10 cellular contexts compared by ENCODE assay signal in the genomic region with DNA sequence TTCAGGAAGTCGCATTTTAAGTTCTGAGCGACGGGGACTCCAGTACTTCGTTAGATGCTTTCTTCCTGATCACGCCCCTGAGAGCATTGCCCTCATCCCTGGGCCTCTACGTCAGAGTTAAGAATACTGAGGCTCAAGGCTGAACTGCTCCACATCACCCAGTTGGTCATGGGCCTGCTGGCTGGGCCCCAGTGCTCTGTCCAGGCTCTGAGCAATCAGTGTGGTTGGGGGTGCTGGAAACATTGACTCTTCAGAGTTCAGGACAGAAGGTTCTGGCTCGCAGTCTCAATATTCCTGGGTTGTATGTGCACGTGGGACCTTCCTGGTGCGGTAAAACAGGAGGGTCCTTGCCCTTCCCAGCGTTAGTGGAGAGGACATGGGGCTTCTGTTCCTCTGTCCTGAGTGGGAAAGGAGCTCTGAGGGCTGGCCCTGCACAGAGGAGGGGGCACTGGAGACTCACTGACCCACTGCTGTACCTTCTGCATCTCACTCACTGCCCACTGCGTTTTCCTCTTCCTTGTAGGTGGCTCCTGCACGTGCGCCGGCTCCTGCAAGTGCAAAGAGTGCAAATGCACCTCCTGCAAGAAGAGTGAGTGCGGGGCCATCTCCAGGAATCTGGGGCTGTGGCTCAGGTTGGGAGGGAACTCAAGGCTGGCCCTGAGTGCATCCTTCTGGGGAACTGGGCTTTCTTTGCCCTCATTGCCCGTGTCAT. TPM values are rescaled to one million over a fixed set of nuclear protein-coding genes. Genes with fewer than 3 reads are reported as not detected.
DNase-seq lines count a peak whose midpoint lies in the region; TF ChIP-seq lines count a peak whose summit lies in the region.
"Had no signal": no experiment of that assay in that cellular context is flagged by ENCODE, and none has a peak within 500 bp of the region (broad histone marks: within the 10 kb centered on the region; RNA-seq: fewer than 3 reads in every experiment).

No MANE protein-coding gene starts in this region.

- H2AFZ ChIP-seq in hepatocyte = no peak overlapping the region

- peak overlapping the region; percentile 88 to 98 (median 97) for H3K9ac ChIP-seq in skeletal muscle tissue (ENCODE audit: low read depth in 1 of 3, low read length in 3 of 3)

- peak overlapping the region; percentile 34 for H3K27ac ChIP-seq in hepatocyte
- H3K27ac ChIP-seq in skeletal muscle tissue (ENCODE audit: low read depth, low read length) = peak overlapping the region; percentile 90

- no peaks in the 10 kb centered on the region for H3K9me3 ChIP-seq in hepatocyte (ENCODE audit: low read depth)
- no peaks in the 10 kb centered on the region for H3K9me3 ChIP-seq in skeletal muscle tissue (ENCODE audit: control insufficient read depth in 3 of 3, low read length in 3 of 3)

- H3K9me2 ChIP-seq in hepatocyte (replicated peaks; ENCODE audit: insufficient read depth) = no peaks in the 10 kb centered on the region

- no peaks in the 10 kb centered on the region for H4K20me1 ChIP-seq in hepatocyte (ENCODE audit: insufficient read depth, poor library complexity, severe bottlenecking)

- H3K27me3 ChIP-seq in hepatocyte (peaks cover 49% of the 10 kb centered on the region), skeletal muscle tissue (ENCODE audit: control insufficient read depth in 3 of 3, insufficient read depth in 3 of 3, low read length in 3 of 3) (no peaks in the 10 kb centered on the region)

- no peak overlapping the region for H3K4me3 ChIP-seq in hepatocyte
- peak overlapping the region; percentile 88 to 95 (median 90) for H3K4me3 ChIP-seq in skeletal muscle tissue (ENCODE audit: low read length in 3 of 3)

- H3K9me3 Mint-ChIP-seq in activated CD4-positive, alpha-beta T cell treated with anti-CD3 and anti-CD28 coated beads, Interleukin-2, amount 10 ng/mL, durations not matched to agents 24 days and 14 days = no peaks in the 10 kb centered on the region
- H3K9me3 Mint-ChIP-seq in activated naive CD8-positive, alpha-beta T cell (ENCODE audit: low read depth) = no peaks in the 10 kb centered on the region

- H3K27me3 Mint-ChIP-seq in activated CD4-positive, alpha-beta T cell treated with anti-CD3 and anti-CD28 coated beads, Interleukin-2, amount 10 ng/mL, durations not matched to agents 24 days and 14 days = peaks cover 15% of the 10 kb centered on the region
- peaks cover 5% of the 10 kb centered on the region for H3K27me3 Mint-ChIP-seq in activated naive CD8-positive, alpha-beta T cell

- intact Hi-C loops in activated CD4-positive, alpha-beta T cell treated with anti-CD3 and anti-CD28 coated beads, Interleukin-2, amount 10 ng/mL, durations not matched to agents 24 days and 14 days (cut with micrococcal nuclease) = loop anchor here (1.0 kb wide), 2 partner anchors 9 to 18 kb away; a partner anchor contains a TSS

- peak overlapping the region; percentile 97 for H3K4me2 ChIP-seq in hepatocyte

- TF ChIP-seq CTCF in hepatocyte (IDR thresholded peaks at IDR 0.05; ENCODE audit: poor library complexity) = no peak

- H3K4me1 ChIP-seq in hepatocyte (ENCODE audit: insufficient read depth) (peaks cover 4% of the 10 kb centered on the region), skeletal muscle tissue (ENCODE audit: control insufficient read depth in 3 of 3, insufficient read depth in 3 of 3, low read length in 3 of 3) (peaks cover 27 to 42% (median 38%) of the 10 kb centered on the region in 3 donors)

- peaks cover 25% of the 10 kb centered on the region for H3K4me1 Mint-ChIP-seq in activated CD4-positive, alpha-beta T cell treated with anti-CD3 and anti-CD28 coated beads, Interleukin-2, amount 10 ng/mL, durations not matched to agents 24 days and 14 days
- peaks cover 15% of the 10 kb centered on the region for H3K4me1 Mint-ChIP-seq in activated naive CD8-positive, alpha-beta T cell (ENCODE audit: low read depth)

- WGBS in hepatocyte (ENCODE audit: low lambda C conversion rate, missing lambda C conversion rate) = 36% methylated on average over 16 of the region's 16 CpGs

- peak overlapping the region; percentile 86 for H3K27ac Mint-ChIP-seq in activated CD4-positive, alpha-beta T cell treated with anti-CD3 and anti-CD28 coated beads, Interleukin-2, amount 10 ng/mL, durations not matched to agents 24 days and 14 days
- H3K27ac Mint-ChIP-seq in activated naive CD8-positive, alpha-beta T cell = no peak overlapping the region

- H3K36me3 ChIP-seq in hepatocyte (replicated peaks; ENCODE audit: insufficient read depth, low read depth) (no peaks in the 10 kb centered on the region), skeletal muscle tissue (ENCODE audit: control insufficient read depth in 3 of 3, insufficient read depth in 3 of 3, low read length in 3 of 3) (no peaks in the 10 kb centered on the region)

- H3K4me3 Mint-ChIP-seq in activated CD4-positive, alpha-beta T cell treated with anti-CD3 and anti-CD28 coated beads, Interleukin-2, amount 10 ng/mL, durations not matched to agents 24 days and 14 days = peak overlapping the region; percentile 90
- peak overlapping the region; percentile 87 for H3K4me3 Mint-ChIP-seq in activated naive CD8-positive, alpha-beta T cell

- DNase-seq in activated CD4-positive, alpha-beta T cell treated with anti-CD3 and anti-CD28 coated beads, Interleukin-2, amount 10 ng/mL, durations not matched to agents 24 days and 14 days = no peak
- DNase-seq in activated CD4-positive, alpha-beta T cell treated with anti-CD3 and anti-CD28 coated beads, Interleukin-2, amount 50 U/mL, for 1 hour = no peak
- peak; percentile 50 for DNase-seq in hepatocyte (ENCODE audit: low spot score)
- no peak for DNase-seq in NCI-H82 treated with DMSO at 0.1 percent for 48 hours (lab: John Stamatoyannopoulos, UW; ENCODE audit: unreplicated experiment)
- DNase-seq in SKM-1 treated with dmso at 0.1 percent for 144 hours (lab: John Stamatoyannopoulos, UW; ENCODE audit: unreplicated experiment) = no peak
- no peak for DNase-seq in midbrain (lab: John Stamatoyannopoulos, UW)
- DNase-seq: DND-41 had no signal

- no peaks in the 10 kb centered on the region for H3K36me3 Mint-ChIP-seq in activated CD4-positive, alpha-beta T cell treated with anti-CD3 and anti-CD28 coated beads, Interleukin-2, amount 10 ng/mL, durations not matched to agents 24 days and 14 days (ENCODE audit: low read depth)
- H3K36me3 Mint-ChIP-seq in activated naive CD8-positive, alpha-beta T cell = no peaks in the 10 kb centered on the region

- H3K79me2 ChIP-seq in hepatocyte = no peaks in the 10 kb centered on the region

RNA-seq across cellular contexts. Expression of a gene that starts 0.5 kb away (rescaled TPM):
- total RNA-seq in activated CD4-positive, alpha-beta T cell treated with anti-CD3 and anti-CD28 coated beads, Interleukin-2, amount 10 ng/mL, durations not matched to agents 24 days and 14 days = 136 and 152 TPM in 2 replicates
- total RNA-seq in hepatocyte (42.3 and 65.5 TPM in 2 replicates), skeletal muscle tissue (18.8 TPM)
- 105 and 121 TPM in 2 replicates for polyA plus RNA-seq in hepatocyte

RNA-seq across cellular contexts. Expression of a gene that starts 6.4 kb away (rescaled TPM):
- total RNA-seq in activated CD4-positive, alpha-beta T cell treated with anti-CD3 and anti-CD28 coated beads, Interleukin-2, amount 10 ng/mL, durations not matched to agents 24 days and 14 days = not detected in 2 replicates
- total RNA-seq in hepatocyte (0.60 TPM in 1 of 2 replicates, not detected in the other), skeletal muscle tissue (2.1 TPM)
- polyA plus RNA-seq in hepatocyte = 0.26 TPM in 1 of 2 replicates, not detected in the other

RNA-seq across cellular contexts. Expression of a gene that starts 12.4 kb away (rescaled TPM):
- total RNA-seq in activated CD4-positive, alpha-beta T cell treated with anti-CD3 and anti-CD28 coated beads, Interleukin-2, amount 10 ng/mL, durations not matched to agents 24 days and 14 days = 1.8 and 2.1 TPM in 2 replicates
- total RNA-seq in hepatocyte (not detected in 2 replicates), skeletal muscle tissue (not detected)
- polyA plus RNA-seq in hepatocyte = 1.9 and 2.7 TPM in 2 replicates

RNA-seq across cellular contexts. Expression of a gene that starts 17.7 kb away (rescaled TPM):
- total RNA-seq in activated CD4-positive, alpha-beta T cell treated with anti-CD3 and anti-CD28 coated beads, Interleukin-2, amount 10 ng/mL, durations not matched to agents 24 days and 14 days = 465 TPM in 2 replicates
- total RNA-seq in hepatocyte (64.9 and 70.3 TPM in 2 replicates), skeletal muscle tissue (2.1 TPM)
- 914 and 1,143 TPM in 2 replicates for polyA plus RNA-seq in hepatocyte

RNA-seq across cellular contexts. Expression of a gene that starts 25.6 kb away (rescaled TPM):
- not detected in 2 replicates for total RNA-seq in activated CD4-positive, alpha-beta T cell treated with anti-CD3 and anti-CD28 coated beads, Interleukin-2, amount 10 ng/mL, durations not matched to agents 24 days and 14 days
- not detected in 2 replicates for total RNA-seq in hepatocyte
- polyA plus RNA-seq in hepatocyte = 0.47 and 2.2 TPM in 2 replicates
- not detected for total RNA-seq in skeletal muscle tissue
- total RNA-seq: subcutaneous adipose tissue had no signal
